1 cellular context compared by ENCODE assay signal in genomic region chr11:116397556-116398167, GRCh38.
TF ChIP-seq lines count a peak whose summit lies in the region.

No MANE protein-coding gene starts in this region.

TF ChIP-seq in HepG2, 621 proteins besides CTCF, POLR2A, EP300 and RAD21 (continued from another document and continues in another):
- TF ChIP-seq, protein P1, sequence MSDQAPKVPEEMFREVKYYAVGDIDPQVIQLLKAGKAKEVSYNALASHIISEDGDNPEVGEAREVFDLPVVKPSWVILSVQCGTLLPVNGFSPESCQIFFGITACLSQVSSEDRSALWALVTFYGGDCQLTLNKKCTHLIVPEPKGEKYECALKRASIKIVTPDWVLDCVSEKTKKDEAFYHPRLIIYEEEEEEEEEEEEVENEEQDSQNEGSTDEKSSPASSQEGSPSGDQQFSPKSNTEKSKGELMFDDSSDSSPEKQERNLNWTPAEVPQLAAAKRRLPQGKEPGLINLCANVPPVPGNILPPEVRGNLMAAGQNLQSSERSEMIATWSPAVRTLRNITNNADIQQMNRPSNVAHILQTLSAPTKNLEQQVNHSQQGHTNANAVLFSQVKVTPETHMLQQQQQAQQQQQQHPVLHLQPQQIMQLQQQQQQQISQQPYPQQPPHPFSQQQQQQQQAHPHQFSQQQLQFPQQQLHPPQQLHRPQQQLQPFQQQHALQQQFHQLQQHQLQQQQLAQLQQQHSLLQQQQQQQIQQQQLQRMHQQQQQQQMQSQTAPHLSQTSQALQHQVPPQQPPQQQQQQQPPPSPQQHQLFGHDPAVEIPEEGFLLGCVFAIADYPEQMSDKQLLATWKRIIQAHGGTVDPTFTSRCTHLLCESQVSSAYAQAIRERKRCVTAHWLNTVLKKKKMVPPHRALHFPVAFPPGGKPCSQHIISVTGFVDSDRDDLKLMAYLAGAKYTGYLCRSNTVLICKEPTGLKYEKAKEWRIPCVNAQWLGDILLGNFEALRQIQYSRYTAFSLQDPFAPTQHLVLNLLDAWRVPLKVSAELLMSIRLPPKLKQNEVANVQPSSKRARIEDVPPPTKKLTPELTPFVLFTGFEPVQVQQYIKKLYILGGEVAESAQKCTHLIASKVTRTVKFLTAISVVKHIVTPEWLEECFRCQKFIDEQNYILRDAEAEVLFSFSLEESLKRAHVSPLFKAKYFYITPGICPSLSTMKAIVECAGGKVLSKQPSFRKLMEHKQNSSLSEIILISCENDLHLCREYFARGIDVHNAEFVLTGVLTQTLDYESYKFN (CRISPR knock-in tag; conservative IDR thresholded peaks at IDR 0.05) = peak; percentile 70
- TF ChIP-seq THYN1 (CRISPR knock-in tag; IDR thresholded peaks at IDR 0.05; ENCODE audit: borderline replicate concordance, low read depth) (no peak), MIER2 (CRISPR knock-in tag; IDR thresholded peaks at IDR 0.05) (0 out of 2 replicates have a peak, but pooled peaks have one; percentile 20), TBX2 (CRISPR knock-in tag; IDR thresholded peaks at IDR 0.05; ENCODE audit: borderline replicate concordance) (no peak), SIX4 (CRISPR knock-in tag; IDR thresholded peaks at IDR 0.05) (no peak), ZC3H13 (CRISPR knock-in tag; IDR thresholded peaks at IDR 0.05) (no peak), ZNF136 (CRISPR knock-in tag; IDR thresholded peaks at IDR 0.05; ENCODE audit: low read depth) (no peak), ZNF292 (CRISPR knock-in tag; IDR thresholded peaks at IDR 0.05; ENCODE audit: borderline replicate concordance, low read depth) (no peak), ZNF839 (CRISPR knock-in tag; IDR thresholded peaks at IDR 0.05; ENCODE audit: borderline replicate concordance) (no peak), HINFP (CRISPR knock-in tag; IDR thresholded peaks at IDR 0.05; ENCODE audit: low read depth) (no peak), ARID4A (CRISPR knock-in tag; IDR thresholded peaks at IDR 0.05; ENCODE audit: borderline replicate concordance) (no peak), ZKSCAN8 (CRISPR knock-in tag; IDR thresholded peaks at IDR 0.05; ENCODE audit: borderline replicate concordance) (no peak), CREM (IDR thresholded peaks at IDR 0.05) (no peak), CREM (CRISPR knock-in tag; IDR thresholded peaks at IDR 0.05) (no peak), ZNF670 (CRISPR knock-in tag; IDR thresholded peaks at IDR 0.05; ENCODE audit: borderline replicate concordance) (no peak), PITX1 (CRISPR knock-in tag; IDR thresholded peaks at IDR 0.05) (no peak), RBAK (CRISPR knock-in tag; IDR thresholded peaks at IDR 0.05) (no peak), CBX2 (IDR thresholded peaks at IDR 0.05; ENCODE audit: low read depth, low read length) (no peak), CBX2 (CRISPR knock-in tag; IDR thresholded peaks at IDR 0.05; ENCODE audit: low read depth) (no peak), NFE2L2 (IDR thresholded peaks at IDR 0.05; ENCODE audit: low read length) (no peak), ATF6 (CRISPR knock-in tag; conservative IDR thresholded peaks at IDR 0.05) (no peak), ZBTB43 (CRISPR knock-in tag; conservative IDR thresholded peaks at IDR 0.05) (no peak), CEBPB (IDR thresholded peaks at IDR 0.05; ENCODE audit: borderline replicate concordance, low read depth, low read length) (no peak), ZNF280D (CRISPR knock-in tag; IDR thresholded peaks at IDR 0.05) (no peak), NFATC3 (CRISPR knock-in tag; IDR thresholded peaks at IDR 0.05) (no peak), E2F1 (CRISPR knock-in tag; IDR thresholded peaks at IDR 0.05) (no peak), BRCA1 (CRISPR knock-in tag; IDR thresholded peaks at IDR 0.05) (no peak)
- TF ChIP-seq, protein P2, sequence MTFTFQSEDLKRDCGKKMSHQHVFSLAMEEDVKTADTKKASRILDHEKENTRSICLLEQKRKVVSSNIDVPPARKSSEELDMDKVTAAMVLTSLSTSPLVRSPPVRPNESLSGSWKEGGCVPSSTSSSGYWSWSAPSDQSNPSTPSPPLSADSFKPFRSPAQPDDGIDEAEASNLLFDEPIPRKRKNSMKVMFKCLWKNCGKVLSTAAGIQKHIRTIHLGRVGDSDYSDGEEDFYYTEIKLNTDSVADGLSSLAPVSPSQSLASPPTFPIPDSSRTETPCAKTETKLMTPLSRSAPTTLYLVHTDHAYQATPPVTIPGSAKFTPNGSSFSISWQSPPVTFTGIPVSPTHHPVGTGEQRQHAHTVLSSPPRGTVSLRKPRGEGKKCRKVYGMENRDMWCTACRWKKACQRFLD (CRISPR knock-in tag; IDR thresholded peaks at IDR 0.05; ENCODE audit: borderline replicate concordance) = no peak
- TF ChIP-seq, protein P3, sequence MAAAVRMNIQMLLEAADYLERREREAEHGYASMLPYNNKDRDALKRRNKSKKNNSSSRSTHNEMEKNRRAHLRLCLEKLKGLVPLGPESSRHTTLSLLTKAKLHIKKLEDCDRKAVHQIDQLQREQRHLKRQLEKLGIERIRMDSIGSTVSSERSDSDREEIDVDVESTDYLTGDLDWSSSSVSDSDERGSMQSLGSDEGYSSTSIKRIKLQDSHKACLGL (CRISPR knock-in tag; IDR thresholded peaks at IDR 0.05) = no peak
- TF ChIP-seq, protein P4, sequence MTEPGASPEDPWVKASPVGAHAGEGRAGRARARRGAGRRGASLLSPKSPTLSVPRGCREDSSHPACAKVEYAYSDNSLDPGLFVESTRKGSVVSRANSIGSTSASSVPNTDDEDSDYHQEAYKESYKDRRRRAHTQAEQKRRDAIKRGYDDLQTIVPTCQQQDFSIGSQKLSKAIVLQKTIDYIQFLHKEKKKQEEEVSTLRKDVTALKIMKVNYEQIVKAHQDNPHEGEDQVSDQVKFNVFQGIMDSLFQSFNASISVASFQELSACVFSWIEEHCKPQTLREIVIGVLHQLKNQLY (CRISPR knock-in tag; IDR thresholded peaks at IDR 0.05) = no peak
- TF ChIP-seq, protein P5, sequence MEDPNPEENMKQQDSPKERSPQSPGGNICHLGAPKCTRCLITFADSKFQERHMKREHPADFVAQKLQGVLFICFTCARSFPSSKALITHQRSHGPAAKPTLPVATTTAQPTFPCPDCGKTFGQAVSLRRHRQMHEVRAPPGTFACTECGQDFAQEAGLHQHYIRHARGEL (CRISPR knock-in tag; IDR thresholded peaks at IDR 0.05) = no peak
- TF ChIP-seq, protein P6, sequence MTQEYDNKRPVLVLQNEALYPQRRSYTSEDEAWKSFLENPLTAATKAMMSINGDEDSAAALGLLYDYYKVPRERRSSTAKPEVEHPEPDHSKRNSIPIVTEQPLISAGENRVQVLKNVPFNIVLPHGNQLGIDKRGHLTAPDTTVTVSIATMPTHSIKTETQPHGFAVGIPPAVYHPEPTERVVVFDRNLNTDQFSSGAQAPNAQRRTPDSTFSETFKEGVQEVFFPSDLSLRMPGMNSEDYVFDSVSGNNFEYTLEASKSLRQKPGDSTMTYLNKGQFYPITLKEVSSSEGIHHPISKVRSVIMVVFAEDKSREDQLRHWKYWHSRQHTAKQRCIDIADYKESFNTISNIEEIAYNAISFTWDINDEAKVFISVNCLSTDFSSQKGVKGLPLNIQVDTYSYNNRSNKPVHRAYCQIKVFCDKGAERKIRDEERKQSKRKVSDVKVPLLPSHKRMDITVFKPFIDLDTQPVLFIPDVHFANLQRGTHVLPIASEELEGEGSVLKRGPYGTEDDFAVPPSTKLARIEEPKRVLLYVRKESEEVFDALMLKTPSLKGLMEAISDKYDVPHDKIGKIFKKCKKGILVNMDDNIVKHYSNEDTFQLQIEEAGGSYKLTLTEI (CRISPR knock-in tag; conservative IDR thresholded peaks at IDR 0.05) = no peak
- TF ChIP-seq, protein P7, sequence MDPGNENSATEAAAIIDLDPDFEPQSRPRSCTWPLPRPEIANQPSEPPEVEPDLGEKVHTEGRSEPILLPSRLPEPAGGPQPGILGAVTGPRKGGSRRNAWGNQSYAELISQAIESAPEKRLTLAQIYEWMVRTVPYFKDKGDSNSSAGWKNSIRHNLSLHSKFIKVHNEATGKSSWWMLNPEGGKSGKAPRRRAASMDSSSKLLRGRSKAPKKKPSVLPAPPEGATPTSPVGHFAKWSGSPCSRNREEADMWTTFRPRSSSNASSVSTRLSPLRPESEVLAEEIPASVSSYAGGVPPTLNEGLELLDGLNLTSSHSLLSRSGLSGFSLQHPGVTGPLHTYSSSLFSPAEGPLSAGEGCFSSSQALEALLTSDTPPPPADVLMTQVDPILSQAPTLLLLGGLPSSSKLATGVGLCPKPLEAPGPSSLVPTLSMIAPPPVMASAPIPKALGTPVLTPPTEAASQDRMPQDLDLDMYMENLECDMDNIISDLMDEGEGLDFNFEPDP (CRISPR knock-in tag; conservative IDR thresholded peaks at IDR 0.05) = no peak
